ENCODE assay signal across 8 cellular contexts in the genomic region with DNA sequence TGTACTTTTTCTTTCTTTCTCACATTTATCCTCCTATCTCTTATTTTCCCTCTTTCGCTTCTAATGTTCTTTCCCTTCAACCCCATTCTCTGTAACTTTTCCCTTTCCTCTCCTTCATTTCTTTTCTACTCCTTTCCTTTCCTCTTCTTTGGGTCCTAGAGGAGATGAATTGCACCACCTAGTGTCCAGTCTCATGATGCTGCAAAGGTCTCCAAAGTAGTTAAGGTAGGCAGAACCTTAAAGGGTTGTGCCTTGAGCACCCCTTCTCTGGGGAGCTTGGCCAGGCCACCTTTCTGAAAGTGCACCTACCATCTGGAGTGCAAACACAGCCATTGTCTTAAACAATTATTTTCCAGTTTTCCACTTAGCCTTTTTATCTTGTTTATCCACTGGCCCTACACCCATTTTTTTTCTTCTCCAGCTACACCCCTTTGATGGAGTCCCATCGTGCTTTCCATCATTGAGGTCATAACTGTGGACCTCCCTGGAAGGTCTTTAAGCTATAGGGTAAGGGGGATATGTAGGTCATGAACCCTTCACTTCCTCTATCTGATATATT.
DNase-seq lines count a peak whose midpoint lies in the region; ATAC-seq and TF ChIP-seq lines count a peak whose summit lies in the region.

No MANE protein-coding gene starts in this region.

- H3K9ac ChIP-seq in subcutaneous abdominal adipose tissue (ENCODE audit: low read length in 5 of 5) = peak overlapping the region in 1 of 5 donors; percentile 0

- H3K4me1 ChIP-seq in subcutaneous abdominal adipose tissue (ENCODE audit: control insufficient read depth in 5 of 5, insufficient read depth in 5 of 5, low read length in 5 of 5) = peaks cover 0 to 6% (median 3%) of the 10 kb centered on the region in 5 donors

- H3K27ac ChIP-seq in subcutaneous abdominal adipose tissue (ENCODE audit: low read depth, low read length) = peak overlapping the region; percentile 75

- H3K4me1 Mint-ChIP-seq in activated CD8-positive, alpha-beta T cell treated with anti-CD3 and anti-CD28 coated beads for 36 hours (ENCODE audit: low read depth) = no peaks in the 10 kb centered on the region
- no peaks in the 10 kb centered on the region for H3K4me1 Mint-ChIP-seq in activated CD8-positive, alpha-beta T cell treated with anti-CD3 and anti-CD28 coated beads, Interleukin-2, amount 10 ng/mL, durations not matched to agents 7 days and 5 days (ENCODE audit: low read depth)

- H3K9me3 ChIP-seq in subcutaneous abdominal adipose tissue (ENCODE audit: control insufficient read depth in 5 of 5, low read length in 5 of 5) = no peaks in the 10 kb centered on the region

- H3K4me3 Mint-ChIP-seq in activated CD8-positive, alpha-beta T cell treated with anti-CD3 and anti-CD28 coated beads for 36 hours = no peak overlapping the region
- H3K4me3 Mint-ChIP-seq in activated CD8-positive, alpha-beta T cell treated with anti-CD3 and anti-CD28 coated beads, Interleukin-2, amount 10 ng/mL, durations not matched to agents 7 days and 5 days = no peak overlapping the region

- TF ChIP-seq CTCF in activated CD8-positive, alpha-beta T cell treated with anti-CD3 and anti-CD28 coated beads for 36 hours (IDR thresholded peaks at IDR 0.05) = peak; percentile 66
- peak; percentile 63 for TF ChIP-seq CTCF in WI38 (IDR thresholded peaks at IDR 0.05; ENCODE audit: low read depth, low read length)

- peaks cover 10% of the 10 kb centered on the region for H3K27me3 Mint-ChIP-seq in activated CD8-positive, alpha-beta T cell treated with anti-CD3 and anti-CD28 coated beads for 36 hours
- H3K27me3 Mint-ChIP-seq in activated CD8-positive, alpha-beta T cell treated with anti-CD3 and anti-CD28 coated beads, Interleukin-2, amount 10 ng/mL, durations not matched to agents 7 days and 5 days (ENCODE audit: low read depth) = peaks cover 18% of the 10 kb centered on the region

- no peak overlapping the region for H3K27ac Mint-ChIP-seq in activated CD8-positive, alpha-beta T cell treated with anti-CD3 and anti-CD28 coated beads for 36 hours
- no peak overlapping the region for H3K27ac Mint-ChIP-seq in activated CD8-positive, alpha-beta T cell treated with anti-CD3 and anti-CD28 coated beads, Interleukin-2, amount 10 ng/mL, durations not matched to agents 7 days and 5 days

- H3K36me3 Mint-ChIP-seq in activated CD8-positive, alpha-beta T cell treated with anti-CD3 and anti-CD28 coated beads for 36 hours (ENCODE audit: low read depth) = no peaks in the 10 kb centered on the region
- no peaks in the 10 kb centered on the region for H3K36me3 Mint-ChIP-seq in activated CD8-positive, alpha-beta T cell treated with anti-CD3 and anti-CD28 coated beads, Interleukin-2, amount 10 ng/mL, durations not matched to agents 7 days and 5 days (ENCODE audit: low read depth)

- POLR2A ChIA-PET in activated CD8-positive, alpha-beta T cell treated with anti-CD3 and anti-CD28 coated beads for 36 hours (lab: Charles Lee) = no interaction called here
- POLR2A ChIA-PET in activated CD8-positive, alpha-beta T cell treated with anti-CD3 and anti-CD28 coated beads, Interleukin-2, amount 10 ng/mL, durations not matched to agents 7 days and 5 days (lab: Charles Lee) = no interaction called here

- peak; percentile 15 for DNase-seq in activated CD8-positive, alpha-beta T cell treated with anti-CD3 and anti-CD28 coated beads for 36 hours
- no peak for DNase-seq in activated CD8-positive, alpha-beta T cell treated with anti-CD3 and anti-CD28 coated beads, Interleukin-2, amount 10 ng/mL, durations not matched to agents 7 days and 5 days
- DNase-seq in NCI-H1092 (lab: John Stamatoyannopoulos, UW) (peak; percentile 3), hippocampal formation (lab: John Stamatoyannopoulos, UW) (peak; percentile 6 to 58)
- no peak for DNase-seq in central memory CD4-positive, alpha-beta T cell

- H3K4me3 ChIP-seq in WI38 (ENCODE audit: low read depth, low read length) (no peak overlapping the region), subcutaneous abdominal adipose tissue (ENCODE audit: low read depth in 1 of 5, low read length in 5 of 5) (peak overlapping the region in 3 of 5 donors; percentile 11 to 45 (median 42))

- no peaks in the 10 kb centered on the region for H3K36me3 ChIP-seq in subcutaneous abdominal adipose tissue (ENCODE audit: control insufficient read depth in 5 of 5, insufficient read depth in 5 of 5, low read length in 5 of 5)

- ATAC-seq in activated CD8-positive, alpha-beta T cell treated with anti-CD3 and anti-CD28 coated beads for 36 hours = no peak
- ATAC-seq in activated CD8-positive, alpha-beta T cell treated with anti-CD3 and anti-CD28 coated beads, Interleukin-2, amount 10 ng/mL, durations not matched to agents 7 days and 5 days = no peak
- ATAC-seq in GM19035 (IDR thresholded peaks at IDR 0.05; ENCODE audit: unreplicated experiment) = no peak

- no peaks in the 10 kb centered on the region for H3K27me3 ChIP-seq in subcutaneous abdominal adipose tissue (ENCODE audit: control insufficient read depth in 5 of 5, insufficient read depth in 4 of 5, low read length in 5 of 5)

- intact Hi-C loops in activated CD8-positive, alpha-beta T cell treated with anti-CD3 and anti-CD28 coated beads for 36 hours (cut with micrococcal nuclease) = no loop called here

- H3K9me3 Mint-ChIP-seq in activated CD8-positive, alpha-beta T cell treated with anti-CD3 and anti-CD28 coated beads for 36 hours = no peaks in the 10 kb centered on the region
- H3K9me3 Mint-ChIP-seq in activated CD8-positive, alpha-beta T cell treated with anti-CD3 and anti-CD28 coated beads, Interleukin-2, amount 10 ng/mL, durations not matched to agents 7 days and 5 days (ENCODE audit: insufficient read depth) = no peaks in the 10 kb centered on the region

- CTCF ChIA-PET in activated CD8-positive, alpha-beta T cell treated with anti-CD3 and anti-CD28 coated beads for 36 hours (lab: Charles Lee) = interaction anchor here (1.1 to 3.5 kb wide), 3 partner anchors 9 to 250 kb away, joined by 3 to 26 read pairs (median 3); no protein-coding TSS in a partner anchor
- CTCF ChIA-PET in activated CD8-positive, alpha-beta T cell treated with anti-CD3 and anti-CD28 coated beads, Interleukin-2, amount 10 ng/mL, durations not matched to agents 7 days and 5 days (lab: Charles Lee) = interaction anchor here (1.0 to 2.7 kb wide), 2 partner anchors 250 to 303 kb away, joined by 3 to 14 read pairs; no protein-coding TSS in a partner anchor

Comparison
In these comparisons a context has a peak if more than half of its experiments do, and no peak if none do; other contexts are left out.
1. DNase-seq: peak in activated CD8-positive, alpha-beta T cell treated with anti-CD3 and anti-CD28 coated beads for 36 hours (single experiment), NCI-H1092 (single experiment) and hippocampal formation (2 of 2); none in activated CD8-positive, alpha-beta T cell treated with anti-CD3 and anti-CD28 coated beads, Interleukin-2, amount 10 ng/mL, durations not matched to agents 7 days and 5 days (single experiment) and central memory CD4-positive, alpha-beta T cell (single experiment).